ENCODE assay signal across 8 cellular contexts in genomic region chr14:67533754-67534085, GRCh38. TPM values are rescaled to one million over a fixed set of nuclear protein-coding genes. Genes with fewer than 3 reads are reported as not detected.
DNase-seq lines count a peak whose midpoint lies in the region; ATAC-seq, FAIRE-seq and TF ChIP-seq lines count a peak whose summit lies in the region.

No MANE protein-coding gene starts in this region.

- H3K4me3 ChIP-seq in HAP-1 (peak overlapping the region; percentile 56), WERI-Rb-1 (ENCODE audit: low read depth, low read length) (peak overlapping the region; percentile 61), heart right ventricle (peak overlapping the region; percentile 23 to 76 (median 66)), skeletal muscle cell (ENCODE audit: low read depth, low read length) (peak overlapping the region; percentile 57)

- H3K36me3 ChIP-seq in HAP-1 (replicated peaks), result no peaks in the 10 kb centered on the region
- H3K36me3 ChIP-seq in WERI-Rb-1, result no peaks in the 10 kb centered on the region
- H3K36me3 ChIP-seq in heart right ventricle, result no peaks in the 10 kb centered on the region

- ATAC-seq in heart right ventricle, result peak in 1 of 8 donors; percentile 20
- no peak for ATAC-seq in GM19328 (IDR thresholded peaks at IDR 0.05; ENCODE audit: unreplicated experiment)
- no peak for ATAC-seq in GM21825 (IDR thresholded peaks at IDR 0.05; ENCODE audit: unreplicated experiment)

- TF ChIP-seq CTCF in WERI-Rb-1 (IDR thresholded peaks at IDR 0.05; ENCODE audit: low read depth, low read length) (no peak), heart right ventricle (IDR thresholded peaks at IDR 0.05) (no peak)

- H3K27ac ChIP-seq in WERI-Rb-1, result no peak overlapping the region
- H3K27ac ChIP-seq in heart right ventricle, result peak overlapping the region in 4 of 10 donors; percentile 51 to 60 (median 59)

- no peak for FAIRE-seq in GM12891 (lab: Jason Lieb, UNC)

- no peaks in the 10 kb centered on the region for H3K27me3 ChIP-seq in HAP-1 (ENCODE audit: low read depth)
- H3K27me3 ChIP-seq in WERI-Rb-1 (ENCODE audit: insufficient read depth, low read depth, severe bottlenecking), result peaks cover 7% of the 10 kb centered on the region
- peaks cover 0 to 39% (median 0%) of the 10 kb centered on the region in 7 donors for H3K27me3 ChIP-seq in heart right ventricle

- TF ChIP-seq POLR2A in GM12891 (IDR thresholded peaks at IDR 0.05; ENCODE audit: low read depth, low read length), result no peak

- WGBS in heart right ventricle, 2 donors, result 18 to 24% methylated on average over 6 of the region's 6 CpGs

- intact Hi-C loops in heart right ventricle (cut with DNase I), result no loop called here

- H3K9me3 ChIP-seq in HAP-1 (no peaks in the 10 kb centered on the region), WERI-Rb-1 (ENCODE audit: severe bottlenecking) (no peaks in the 10 kb centered on the region), heart right ventricle (no peaks in the 10 kb centered on the region)

- DNase-seq in HAP-1 (ENCODE audit: low spot score in 2 of 2) (peak; percentile 30 to 64), WERI-Rb-1 (peak; percentile 30), heart right ventricle (no peak), skeletal muscle cell (ENCODE audit: low read depth) (no peak), GM12891 (ENCODE audit: insufficient read length, low spot score) (no peak), AG08395 (ENCODE audit: low spot score) (no peak)

- in situ Hi-C loops in HAP-1 (cut with MboI; ENCODE audit: low sequenced_read_pairs), result no loop called here

- H3K4me1 ChIP-seq in HAP-1, result peaks cover 5% of the 10 kb centered on the region
- peaks cover 0 to 14% (median 11%) of the 10 kb centered on the region in 9 donors for H3K4me1 ChIP-seq in heart right ventricle

TF ChIP-seq in GM12891, 5 proteins besides CTCF, POLR2A, EP300 and RAD21:
- TF ChIP-seq TAF1 (IDR thresholded peaks at IDR 0.05; ENCODE audit: low read depth, low read length) (no peak), PAX5 (IDR thresholded peaks at IDR 0.05; ENCODE audit: insufficient read depth, low read length, severe bottlenecking) (no peak)

RNA-seq across cellular contexts. Expression of gene PLEKHH1, which starts 0.6 kb away (rescaled TPM):
- total RNA-seq in heart right ventricle, result 1 to 10 TPM; 1.7 to 7.8 (median 3.7) TPM
- 10 to 100 TPM in 1 of 2 donors, 1 to 10 TPM in 1; 2.3 to 14.8 TPM for polyA plus RNA-seq in heart right ventricle
- polyA plus RNA-seq in GM12891 (2012; ENCODE audit: low read depth, missing spikeins), result 0.69 TPM

RNA-seq across cellular contexts. Expression of gene TMEM229B, which starts 45.2 kb away (rescaled TPM):
- 1 to 10 TPM in 9 of 10 donors, under 1 TPM in 1; 1.00 to 5.9 (median 1.7) TPM for total RNA-seq in heart right ventricle
- under 1 TPM; 0.51 to 0.68 TPM for polyA plus RNA-seq in heart right ventricle
- 0.85 TPM for polyA plus RNA-seq in GM12891 (2012; ENCODE audit: low read depth, missing spikeins)

Comparison
In these comparisons a context has a peak if more than half of its experiments do, and no peak if none do; other contexts are left out.
1. DNase-seq: peak in HAP-1 (2 of 2) and WERI-Rb-1 (single experiment); none in heart right ventricle (0 of 2), skeletal muscle cell (single experiment), GM12891 (single experiment) and AG08395 (single experiment).
2. Peak in every context shown above with its lines, with median percentiles within 50 percentile points of each other: H3K4me3 ChIP-seq.